ENCODE assay signal across 10 cellular contexts in the genomic region with DNA sequence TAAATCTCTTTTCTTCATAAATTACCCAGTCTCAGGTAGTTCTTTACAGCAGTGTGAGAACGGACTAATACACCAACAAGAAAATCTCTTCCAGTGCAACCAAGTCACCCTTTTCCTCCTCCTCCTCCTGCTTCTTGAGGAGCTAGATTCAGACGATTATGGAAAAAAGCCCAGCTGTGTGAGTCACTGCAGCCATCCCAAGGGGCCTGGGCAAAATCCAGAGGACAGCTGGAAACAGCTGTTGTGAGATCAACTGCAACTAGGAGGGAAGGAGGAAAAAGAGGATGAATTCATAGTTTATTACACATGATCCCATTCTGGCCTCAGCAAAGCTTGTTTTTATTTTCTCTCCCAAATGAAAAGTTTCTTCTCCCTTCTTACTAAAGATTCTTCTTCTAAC. TPM values are rescaled to one million over a fixed set of nuclear protein-coding genes. Genes with fewer than 3 reads are reported as not detected.
DNase-seq lines count a peak whose midpoint lies in the region; ATAC-seq and TF ChIP-seq lines count a peak whose summit lies in the region.
"Had no signal": no experiment of that assay in that cellular context is flagged by ENCODE, and none has a peak within 500 bp of the region (broad histone marks: within the 10 kb centered on the region; RNA-seq: fewer than 3 reads in every experiment).

No MANE protein-coding gene starts in this region.

- peak; percentile 93 for DNase-seq in HS-5 (ENCODE audit: low read depth)
- DNase-seq in colonic mucosa: peak; percentile 64
- DNase-seq in lower leg skin (ENCODE audit: low spot score in 2 of 2): peak; percentile 72 to 93
- peak; percentile 27 for DNase-seq in thoracic aorta (ENCODE audit: low spot score)
- no peak for DNase-seq in CD8-positive, alpha-beta T cell
- DNase-seq in stimulated activated CD4-positive, alpha-beta T cell treated with anti-CD3 and anti-CD28 coated beads, Interleukin-4, amount 100 ng/mL, for 4 hours: no peak
- DNase-seq: NCI-H524 treated with DMSO at 0.1 percent for 48 hours had no signal

- no peak overlapping the region for H3K27ac Mint-ChIP-seq in CD8-positive, alpha-beta T cell
- no peak overlapping the region for H3K27ac Mint-ChIP-seq in activated T-helper 17 cell treated with anti-CD3 and anti-CD28 coated beads, Interleukin-2, amount 50 U/mL, for 72 hours

- no peaks in the 10 kb centered on the region for H3K36me3 ChIP-seq in colonic mucosa
- no peaks in the 10 kb centered on the region for H3K36me3 ChIP-seq in thoracic aorta
- H3K36me3 ChIP-seq in CD8-positive, alpha-beta T cell (ENCODE audit: insufficient read depth, low read length): no peaks in the 10 kb centered on the region

- TF ChIP-seq POLR2A in lower leg skin (IDR thresholded peaks at IDR 0.05): no peak

- H3K36me3 Mint-ChIP-seq in CD8-positive, alpha-beta T cell: no peaks in the 10 kb centered on the region
- no peaks in the 10 kb centered on the region for H3K36me3 Mint-ChIP-seq in activated T-helper 17 cell treated with anti-CD3 and anti-CD28 coated beads, Interleukin-2, amount 50 U/mL, for 72 hours (ENCODE audit: low read depth)

- whole genome bisulfite sequencing in lower leg skin, 2 donors: 27 to 32% methylated on average over 2 of the region's 2 CpGs

- no peaks in the 10 kb centered on the region for H3K4me1 ChIP-seq in colonic mucosa
- H3K4me1 ChIP-seq in thoracic aorta (ENCODE audit: control insufficient read depth in 1 of 2, low read depth in 2 of 2): peaks cover 13 to 40% of the 10 kb centered on the region in 2 donors
- no peaks in the 10 kb centered on the region for H3K4me1 ChIP-seq in CD8-positive, alpha-beta T cell (ENCODE audit: insufficient read depth, low read length)

- H3K4me3 Mint-ChIP-seq in CD8-positive, alpha-beta T cell: no peak overlapping the region
- H3K4me3 Mint-ChIP-seq in activated T-helper 17 cell treated with anti-CD3 and anti-CD28 coated beads, Interleukin-2, amount 50 U/mL, for 72 hours: no peak overlapping the region

- H3K4me3 ChIP-seq in colonic mucosa: no peak overlapping the region
- H3K4me3 ChIP-seq in lower leg skin (ENCODE audit: low read depth, poor library complexity, severe bottlenecking): no peak overlapping the region
- no peak overlapping the region for H3K4me3 ChIP-seq in thoracic aorta
- no peak overlapping the region for H3K4me3 ChIP-seq in CD8-positive, alpha-beta T cell (ENCODE audit: low read depth, low read length)
- H3K4me3 ChIP-seq: GM12878 had no signal

- H3K9me3 ChIP-seq in colonic mucosa: no peaks in the 10 kb centered on the region
- no peaks in the 10 kb centered on the region for H3K9me3 ChIP-seq in thoracic aorta
- no peaks in the 10 kb centered on the region for H3K9me3 ChIP-seq in CD8-positive, alpha-beta T cell (ENCODE audit: low read length)

- no peaks in the 10 kb centered on the region for H3K9me3 Mint-ChIP-seq in CD8-positive, alpha-beta T cell
- H3K9me3 Mint-ChIP-seq in activated T-helper 17 cell treated with anti-CD3 and anti-CD28 coated beads, Interleukin-2, amount 50 U/mL, for 72 hours: no peaks in the 10 kb centered on the region

- no peaks in the 10 kb centered on the region for H3K27me3 ChIP-seq in colonic mucosa
- H3K27me3 ChIP-seq in thoracic aorta (replicated peaks; ENCODE audit: insufficient read depth): no peaks in the 10 kb centered on the region
- no peaks in the 10 kb centered on the region for H3K27me3 ChIP-seq in CD8-positive, alpha-beta T cell (ENCODE audit: insufficient read depth, low read length)

- H3K27me3 Mint-ChIP-seq in CD8-positive, alpha-beta T cell (ENCODE audit: low read depth): no peaks in the 10 kb centered on the region
- no peaks in the 10 kb centered on the region for H3K27me3 Mint-ChIP-seq in activated T-helper 17 cell treated with anti-CD3 and anti-CD28 coated beads, Interleukin-2, amount 50 U/mL, for 72 hours

- no peaks in the 10 kb centered on the region for H3K4me1 Mint-ChIP-seq in CD8-positive, alpha-beta T cell (ENCODE audit: low read depth)
- H3K4me1 Mint-ChIP-seq in activated T-helper 17 cell treated with anti-CD3 and anti-CD28 coated beads, Interleukin-2, amount 50 U/mL, for 72 hours: no peaks in the 10 kb centered on the region

- POLR2A ChIA-PET in CD8-positive, alpha-beta T cell (lab: Charles Lee): no interaction called here

- peak overlapping the region; percentile 19 for H3K27ac ChIP-seq in colonic mucosa
- peak overlapping the region; percentile 46 to 66 for H3K27ac ChIP-seq in thoracic aorta
- no peak overlapping the region for H3K27ac ChIP-seq in CD8-positive, alpha-beta T cell (ENCODE audit: low read depth, low read length)

- intact Hi-C loops in colonic mucosa (cut with DNase I) (no loop called here), lower leg skin (cut with DNase I; ENCODE audit: low total_unique reads) (no loop called here)
- intact Hi-C loops in CD8-positive, alpha-beta T cell (cut with DNase I, micrococcal nuclease): no loop called here

- TF ChIP-seq CTCF in colonic mucosa (IDR thresholded peaks at IDR 0.05) (no peak), lower leg skin (IDR thresholded peaks at IDR 0.05) (no peak), thoracic aorta (IDR thresholded peaks at IDR 0.05) (no peak)
- no peak for TF ChIP-seq CTCF in CD8-positive, alpha-beta T cell (IDR thresholded peaks at IDR 0.05)

- H3K9ac ChIP-seq in colonic mucosa (ENCODE audit: low read depth in 2 of 2, low read length in 2 of 2): no peak overlapping the region

- ATAC-seq in thoracic aorta (ENCODE audit: insufficient number of reproducible peaks, low FRiP score, low read depth) (peak; percentile 85), HG02840 (IDR thresholded peaks at IDR 0.05; ENCODE audit: low FRiP score, unreplicated experiment) (no peak)
- no peak for ATAC-seq in CD8-positive, alpha-beta T cell
- no peak for ATAC-seq in activated T-helper 17 cell treated with anti-CD3 and anti-CD28 coated beads, Interleukin-2, amount 50 U/mL, for 72 hours (replicated peaks)
- ATAC-seq: GM12878 had no signal

- CTCF ChIA-PET in CD8-positive, alpha-beta T cell (lab: Charles Lee): no interaction called here

RNA-seq across cellular contexts. Expression of gene RBFOX2, which starts 32.9 kb away (rescaled TPM):
- total RNA-seq in colonic mucosa (10 to 100 TPM; 44.4 to 60.2 TPM), lower leg skin (10 to 100 TPM; 40.9 to 56.5 (median 51.1) TPM), thoracic aorta (100 to 1,000 TPM; 117 to 143 TPM)
- under 1 TPM; 0.79 to 0.94 TPM for total RNA-seq in CD8-positive, alpha-beta T cell
- total RNA-seq in activated T-helper 17 cell treated with anti-CD3 and anti-CD28 coated beads, Interleukin-2, amount 50 U/mL, for 72 hours: 1 to 10 TPM; 4.0 to 4.3 TPM

Comparison
In these comparisons a context has a peak if more than half of its experiments do, and no peak if none do; other contexts are left out.
1. DNase-seq: peak in HS-5 (single experiment), colonic mucosa (single experiment), lower leg skin (2 of 2) and thoracic aorta (single experiment); none in CD8-positive, alpha-beta T cell (0 of 7) and stimulated activated CD4-positive, alpha-beta T cell treated with anti-CD3 and anti-CD28 coated beads, Interleukin-4, amount 100 ng/mL, for 4 hours (0 of 2).
2. RNA of gene RBFOX2, which starts 32.9 kb away (total RNA-seq): 117 to 143 TPM in thoracic aorta, 44.4 to 60.2 TPM in colonic mucosa and 40.9 to 56.5 TPM in lower leg skin; 4.0 to 4.3 TPM in activated T-helper 17 cell treated with anti-CD3 and anti-CD28 coated beads, Interleukin-2, amount 50 U/mL, for 72 hours and 0.79 to 0.94 TPM in CD8-positive, alpha-beta T cell; every median in the first group is over 4 times any median in the second.